8 cellular contexts compared by ENCODE assay signal in genomic region chr1:146051452-146051852, GRCh38. TPM values are rescaled to one million over a fixed set of nuclear protein-coding genes. Genes with fewer than 3 reads are reported as not detected.
DNase-seq lines count a peak whose midpoint lies in the region; ATAC-seq and TF ChIP-seq lines count a peak whose summit lies in the region.

No MANE protein-coding gene starts in this region.

- no peaks in the 10 kb centered on the region for H3K36me3 Mint-ChIP-seq in activated T-cell treated with anti-CD3 and anti-CD28 coated beads, Interleukin-2, amount 50 U/mL, for 24 hours (ENCODE audit: low read depth)

- H3K4me3 Mint-ChIP-seq in activated T-cell treated with anti-CD3 and anti-CD28 coated beads, Interleukin-2, amount 50 U/mL, for 24 hours = peak overlapping the region; percentile 80

- 44 to 65% methylated on average over 7 to 15 of the region's 15 CpGs for WGBS in transverse colon (ENCODE audit: low coverage in 1 of 2), 2 donors

- in situ Hi-C loops in transverse colon (cut with MboI; ENCODE audit: low pct_ligation_motif_present in 1 of 4, low pct_unique_long_range_greater_than_20kb in 1 of 4, low sequenced_read_pairs in 3 of 4) = no loop called here

- H3K9me3 ChIP-seq in ascending aorta = no peaks in the 10 kb centered on the region
- no peaks in the 10 kb centered on the region for H3K9me3 ChIP-seq in left lung
- no peaks in the 10 kb centered on the region for H3K9me3 ChIP-seq in transverse colon

- H3K4me1 Mint-ChIP-seq in activated T-cell treated with anti-CD3 and anti-CD28 coated beads, Interleukin-2, amount 50 U/mL, for 24 hours (ENCODE audit: low read depth) = peaks cover 35% of the 10 kb centered on the region

- H3K36me3 ChIP-seq in ascending aorta (no peaks in the 10 kb centered on the region), left lung (no peaks in the 10 kb centered on the region), transverse colon (no peaks in the 10 kb centered on the region)

- H3K27ac ChIP-seq in ascending aorta (peak overlapping the region; percentile 83 to 86), left lung (peak overlapping the region; percentile 60 to 73), transverse colon (peak overlapping the region; percentile 73 to 86 (median 84))

- TF ChIP-seq CTCF in ascending aorta (IDR thresholded peaks at IDR 0.05) = no peak
- no peak for TF ChIP-seq CTCF in left lung (IDR thresholded peaks at IDR 0.05)
- TF ChIP-seq CTCF in transverse colon (IDR thresholded peaks at IDR 0.05) = no peak

- no peaks in the 10 kb centered on the region for H3K9me3 Mint-ChIP-seq in activated T-cell treated with anti-CD3 and anti-CD28 coated beads, Interleukin-2, amount 50 U/mL, for 24 hours

- TF ChIP-seq EP300 in transverse colon (IDR thresholded peaks at IDR 0.05; ENCODE audit: low read depth) = no peak

- no peaks in the 10 kb centered on the region for H3K27me3 Mint-ChIP-seq in activated T-cell treated with anti-CD3 and anti-CD28 coated beads, Interleukin-2, amount 50 U/mL, for 24 hours

- intact Hi-C loops in ascending aorta (cut with DNase I) (loop anchor here (2.0 kb wide), 1 partner anchor 17 kb away; no protein-coding TSS in a partner anchor), left lung (cut with DNase I) (no loop called here), transverse colon (cut with DNase I; ENCODE audit: low total_unique reads) (no loop called here)

- TF ChIP-seq POLR2A in transverse colon (IDR thresholded peaks at IDR 0.05) = no peak

- H3K4me3 ChIP-seq in ascending aorta (peak overlapping the region; percentile 44 to 55), left lung (peak overlapping the region; percentile 22 to 31), transverse colon (peak overlapping the region in 3 of 4 donors; percentile 21 to 45 (median 28))

- peak; percentile 43 for DNase-seq in activated T-cell treated with anti-CD3 and anti-CD28 coated beads, Interleukin-2, amount 50 U/mL, for 24 hours
- no peak for DNase-seq in activated T-cell treated with anti-CD3 and anti-CD28 coated beads, Interleukin-2, amount 50 U/mL, for 48 hours
- DNase-seq in ascending aorta (ENCODE audit: low spot score in 2 of 2) (no peak), left lung (no peak), transverse colon (no peak), retina (no peak)

- H3K27ac Mint-ChIP-seq in activated T-cell treated with anti-CD3 and anti-CD28 coated beads, Interleukin-2, amount 50 U/mL, for 24 hours = peak overlapping the region; percentile 100

- ATAC-seq in left lung (peak; percentile 30), GM21381 (IDR thresholded peaks at IDR 0.05; ENCODE audit: unreplicated experiment) (no peak), HG02678 (IDR thresholded peaks at IDR 0.05; ENCODE audit: unreplicated experiment) (no peak)

- no peaks in the 10 kb centered on the region for H3K27me3 ChIP-seq in ascending aorta
- no peaks in the 10 kb centered on the region for H3K27me3 ChIP-seq in left lung
- H3K27me3 ChIP-seq in transverse colon = no peaks in the 10 kb centered on the region

- H3K4me1 ChIP-seq in ascending aorta (no peaks in the 10 kb centered on the region), left lung (peaks cover 0 to 13% of the 10 kb centered on the region in 2 donors), transverse colon (peaks cover 0 to 16% (median 2%) of the 10 kb centered on the region in 4 donors)

RNA-seq across cellular contexts. Expression of gene HJV, which starts 29.9 kb away (rescaled TPM):
- not detected for total RNA-seq in ascending aorta
- total RNA-seq in left lung = not detected
- total RNA-seq in transverse colon = under 1 TPM in 1 of 4 donors, not detected in 3; 0.27 TPM

RNA-seq across cellular contexts. Expression of gene TXNIP, which starts 55.1 kb away (rescaled TPM):
- total RNA-seq in ascending aorta = 877 TPM
- 100 to 1,000 TPM; 380 to 422 TPM for total RNA-seq in left lung
- total RNA-seq in transverse colon = 1,000 to 10,000 TPM in 2 of 4 donors, 100 to 1,000 TPM in 2; 296 to 2,602 (median 982) TPM
